In the genomic region with DNA sequence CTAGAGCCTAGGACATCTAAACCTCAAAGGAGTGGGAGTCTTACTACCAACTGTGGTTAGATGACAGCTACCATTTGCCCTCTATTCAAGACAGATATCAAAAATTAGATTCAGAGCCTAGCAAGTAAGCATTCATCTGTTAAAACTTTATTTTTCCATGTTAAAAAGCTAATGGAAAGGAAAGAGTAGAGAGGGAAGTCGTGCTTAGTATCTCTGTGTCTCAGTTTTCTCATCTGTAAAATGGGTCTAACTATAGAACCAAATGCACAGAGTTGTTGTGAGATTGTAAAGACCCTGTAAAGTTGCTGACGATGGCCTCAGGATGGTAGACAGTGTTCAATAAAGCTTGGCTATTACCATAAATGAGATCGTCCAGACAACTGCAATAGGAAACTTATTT, we compare ENCODE assay signal across 30 cellular contexts.
DNase-seq lines count a peak whose midpoint lies in the region; ATAC-seq, FAIRE-seq and TF ChIP-seq lines count a peak whose summit lies in the region.
"Had no signal": no experiment of that assay in that cellular context is flagged by ENCODE, and none has a peak within 500 bp of the region (broad histone marks: within the 10 kb centered on the region; RNA-seq: fewer than 3 reads in every experiment).

No MANE protein-coding gene starts in this region.

- H4K8ac ChIP-seq in mesenchymal stem cell (ENCODE audit: low read length), result peak overlapping the region; percentile 19

- H3K79me1 ChIP-seq in mesenchymal stem cell (replicated peaks; ENCODE audit: low read length, poor library complexity, severe bottlenecking), result no peaks in the 10 kb centered on the region

- no peak for TF ChIP-seq RAD21 in SK-N-SH (IDR thresholded peaks at IDR 0.05; ENCODE audit: low read length)
- TF ChIP-seq RAD21 in K562 (CRISPR knock-in tag; conservative IDR thresholded peaks at IDR 0.05 in 1 of 2, IDR thresholded peaks at IDR 0.05 in 1 of 2), result no peak

- H3K79me2 ChIP-seq in SK-N-SH (ENCODE audit: insufficient read depth), result no peaks in the 10 kb centered on the region
- no peaks in the 10 kb centered on the region for H3K79me2 ChIP-seq in K562 (ENCODE audit: control insufficient read depth, insufficient read depth, low read length)

- H3K27ac ChIP-seq in SK-N-SH (ENCODE audit: low read depth in 2 of 2, low read length in 1 of 2) (peak overlapping the region; percentile 67 to 80; a peak in 2 of 4 replicates), K562 (ENCODE audit: extremely low read depth, low read depth, low read length) (no peak overlapping the region), mesenchymal stem cell (ENCODE audit: low read length, poor library complexity, severe bottlenecking) (no peak overlapping the region), transverse colon (peak overlapping the region; percentile 24 to 68 (median 46))
- H3K27ac ChIP-seq: 22Rv1, thyroid gland, WERI-Rb-1 had no signal

- no peaks in the 10 kb centered on the region for H3K9me3 ChIP-seq in SK-N-SH
- H3K9me3 ChIP-seq in K562 (replicated peaks; ENCODE audit: control insufficient read depth, insufficient read depth, low read depth, low read length), result no peaks in the 10 kb centered on the region; the same call in 1 of the 2 replicates
- H3K9me3 ChIP-seq in mesenchymal stem cell (ENCODE audit: control insufficient read depth, low read length), result peaks cover 6% of the 10 kb centered on the region
- H3K9me3 ChIP-seq in transverse colon, result no peaks in the 10 kb centered on the region
- H3K9me3 ChIP-seq: thyroid gland had no signal

- H3K4me3 Mint-ChIP-seq in T-helper 2 cell treated with Interferon-gamma antibody and Interleukin-4, amounts not matched to agents 5 μg/mL and 100 μg/mL, for 36 hours, result no peak overlapping the region
- H3K4me3 Mint-ChIP-seq: activated naive CD8-positive, alpha-beta T cell; activated T-cell treated with anti-CD3 and anti-CD28 coated beads, Interleukin-2, amount 50 U/mL, for 24 hours; mesothelial cell of epicardium had no signal

- no peak overlapping the region for H3K4me3 ChIP-seq in SK-N-SH (ENCODE audit: low read depth in 2 of 2, low read length in 1 of 2)
- H3K4me3 ChIP-seq in K562, result no peak overlapping the region
- H3K4me3 ChIP-seq in mesenchymal stem cell (ENCODE audit: insufficient read depth in 1 of 2, low read depth in 1 of 2, low read length in 2 of 2), result no peak overlapping the region
- H3K4me3 ChIP-seq in transverse colon, result no peak overlapping the region
- H3K4me3 ChIP-seq: thyroid gland had no signal

- DNase-seq in SK-N-SH (no peak), K562 (ENCODE audit: extremely low read depth in 1 of 4, low spot score in 3 of 4) (no peak), mesenchymal stem cell (no peak), transverse colon (no peak), pons (ENCODE audit: low spot score) (no peak), DMS114 treated with DMSO at 0.1 percent for 48 hours (lab: John Stamatoyannopoulos, UW; ENCODE audit: unreplicated experiment) (no peak)
- no peak for DNase-seq in T-helper 2 cell treated with Interferon-gamma antibody and Interleukin-4, amounts not matched to agents 5 μg/mL and 100 μg/mL, for 36 hours (ENCODE audit: low spot score)
- DNase-seq: activated CD4-positive, alpha-beta T cell treated with anti-CD3 and anti-CD28 coated beads for 48 hours; activated effector memory CD4-positive, alpha-beta T cell treated with anti-CD3 and anti-CD28 coated beads, Interleukin-2, amount 50 U/mL, for 16 hours; activated T-cell treated with anti-CD3 and anti-CD28 coated beads, Interleukin-2, amount 50 U/mL, for 24 hours; Calu3; cortex of kidney; GOT3; kidney; naive thymus-derived CD4-positive, alpha-beta T cell; NCI-H146; NCI-H446 treated with DMSO at 0.1 percent for 48 hours; NCI-H82; occipital lobe; SHP77 treated with DMSO at 0.1 percent for 48 hours; small intestine; stimulated activated naive CD8-positive, alpha-beta T cell treated with anti-CD3 and anti-CD28 coated beads, Interleukin-15, Interleukin-2, amounts not matched to agents 100 U/mL and 50 U/mL, for 24 hours; thyroid gland; WERI-Rb-1 had no signal

- TF ChIP-seq POLR2A in K562 (conservative IDR thresholded peaks at IDR 0.05) (no peak), transverse colon (IDR thresholded peaks at IDR 0.05) (no peak)

- no peak overlapping the region for H2BK5ac ChIP-seq in mesenchymal stem cell (ENCODE audit: low read depth, low read length, poor library complexity, severe bottlenecking)

- intact Hi-C loops in K562 (cut with micrococcal nuclease), result no loop called here
- intact Hi-C loops in transverse colon (cut with DNase I; ENCODE audit: low total_unique reads), result no loop called here

- CTCF ChIA-PET in SK-N-SH (lab: Yijun Ruan, JAX) (interaction anchor here (0.6 kb wide), 1 partner anchor 23 kb away, joined by 3 read pairs; no protein-coding TSS in a partner anchor), K562 (lab: Yijun Ruan, JAX; ENCODE audit: low intra/inter-chr PET ratio) (no interaction called here)

- FAIRE-seq in K562 (lab: Jason Lieb, UNC), result no peak
- FAIRE-seq: kidney, RCC 7860, small intestine had no signal

- H3K14ac ChIP-seq in mesenchymal stem cell (ENCODE audit: low read length in 2 of 2), result no peak overlapping the region

- H3K4me2 ChIP-seq in SK-N-SH (no peak overlapping the region), K562 (ENCODE audit: insufficient read depth, low read length) (no peak overlapping the region), mesenchymal stem cell (ENCODE audit: low read length, poor library complexity, severe bottlenecking) (no peak overlapping the region)

- H2AFZ ChIP-seq in SK-N-SH (ENCODE audit: low read depth), result no peak overlapping the region; the same call in 1 of the 2 replicates
- no peak overlapping the region for H2AFZ ChIP-seq in K562 (ENCODE audit: low read depth, low read length)
- no peak overlapping the region for H2AFZ ChIP-seq in mesenchymal stem cell (ENCODE audit: low read depth, low read length)

- H4K20me1 ChIP-seq in SK-N-SH (ENCODE audit: insufficient read depth) (no peaks in the 10 kb centered on the region), K562 (replicated peaks; ENCODE audit: control insufficient read depth, insufficient read depth, low read length) (no peaks in the 10 kb centered on the region)

- no peaks in the 10 kb centered on the region for H3K9me1 ChIP-seq in K562 (ENCODE audit: control insufficient read depth, insufficient read depth, low read length)

- peaks cover 31% of the 10 kb centered on the region for H3K4me1 Mint-ChIP-seq in T-helper 2 cell treated with Interferon-gamma antibody and Interleukin-4, amounts not matched to agents 5 μg/mL and 100 μg/mL, for 36 hours (ENCODE audit: low read depth)

- TF ChIP-seq EP300 in SK-N-SH (IDR thresholded peaks at IDR 0.05; ENCODE audit: borderline replicate concordance in 1 of 2, low read depth in 1 of 2, low read length in 1 of 2) (no peak), K562 (IDR thresholded peaks at IDR 0.05; ENCODE audit: low read length) (no peak), transverse colon (IDR thresholded peaks at IDR 0.05; ENCODE audit: low read depth) (no peak)

- POLR2A ChIA-PET in SK-N-SH (lab: Yijun Ruan, JAX) (no interaction called here), K562 (lab: Yijun Ruan, JAX) (no interaction called here)

- no peak overlapping the region for H2BK15ac ChIP-seq in mesenchymal stem cell (ENCODE audit: low read depth, poor library complexity, severe bottlenecking)

- H3K23ac ChIP-seq in mesenchymal stem cell (ENCODE audit: low read length in 2 of 2), result no peak overlapping the region

- H3K9ac ChIP-seq in SK-N-SH (no peak overlapping the region), K562 (ENCODE audit: insufficient read depth in 1 of 2, low read depth in 2 of 2, low read length in 2 of 2) (no peak overlapping the region), mesenchymal stem cell (ENCODE audit: low read length) (no peak overlapping the region)

- H4K91ac ChIP-seq in mesenchymal stem cell (ENCODE audit: low read length), result no peak overlapping the region

- no peak for ATAC-seq in SK-N-SH treated with all-trans-retinoic acid at 6 μM for 48 hours
- no peak for ATAC-seq in K562
- ATAC-seq: stimulated activated naive CD8-positive, alpha-beta T cell treated with anti-CD3 and anti-CD28 coated beads, Interleukin-15, Interleukin-2, amounts not matched to agents 100 U/mL and 50 U/mL, for 24 hours had no signal

- H3K27me3 ChIP-seq in SK-N-SH (ENCODE audit: insufficient read depth), result no peaks in the 10 kb centered on the region
- no peaks in the 10 kb centered on the region for H3K27me3 ChIP-seq in K562 (ENCODE audit: control insufficient read depth in 2 of 2, insufficient read depth in 2 of 2, low read length in 2 of 2)
- H3K27me3 ChIP-seq in mesenchymal stem cell (ENCODE audit: control insufficient read depth in 1 of 2, insufficient read depth in 1 of 2, low read length in 2 of 2), result no peaks in the 10 kb centered on the region
- peaks cover 5% of the 10 kb centered on the region for H3K27me3 ChIP-seq in transverse colon
- H3K27me3 ChIP-seq: thyroid gland had no signal

- peak overlapping the region; percentile 64 for H2BK120ac ChIP-seq in mesenchymal stem cell (ENCODE audit: low read depth, low read length)

- H3K18ac ChIP-seq in mesenchymal stem cell (ENCODE audit: low read depth in 1 of 2, low read length in 2 of 2), result peak overlapping the region in 1 of 2 experiments; percentile 28

- in situ Hi-C loops in K562 (cut with MboI) (no loop called here), transverse colon (cut with MboI; ENCODE audit: low pct_ligation_motif_present in 1 of 4, low pct_unique_long_range_greater_than_20kb in 1 of 4, low sequenced_read_pairs in 3 of 4) (no loop called here)

- H3K36me3 Mint-ChIP-seq in T-helper 2 cell treated with Interferon-gamma antibody and Interleukin-4, amounts not matched to agents 5 μg/mL and 100 μg/mL, for 36 hours (ENCODE audit: low read depth), result peaks cover 1% of the 10 kb centered on the region
- H3K36me3 Mint-ChIP-seq: CD14-positive monocyte had no signal

- peaks cover 14% of the 10 kb centered on the region for H3K9me3 Mint-ChIP-seq in T-helper 2 cell treated with Interferon-gamma antibody and Interleukin-4, amounts not matched to agents 5 μg/mL and 100 μg/mL, for 36 hours

- H2BK12ac ChIP-seq in mesenchymal stem cell (ENCODE audit: low read length in 2 of 2), result peak overlapping the region in 1 of 2 experiments; percentile 49

- TF ChIP-seq CTCF in SK-N-SH (IDR thresholded peaks at IDR 0.05) (no peak), K562 (IDR thresholded peaks at IDR 0.05 in 2 of 3, conservative IDR thresholded peaks at IDR 0.05 in 1 of 3; ENCODE audit: insufficient read depth in 2 of 3, low read depth in 1 of 3, low read length in 3 of 3) (no peak), transverse colon (IDR thresholded peaks at IDR 0.05) (no peak)

- peaks cover 0 to 10% of the 10 kb centered on the region in 2 experiments; a peak in 3 of 4 replicates for H3K4me1 ChIP-seq in SK-N-SH (ENCODE audit: control insufficient read depth in 1 of 2, insufficient read depth in 2 of 2, low read depth in 1 of 2, low read length in 1 of 2)
- peaks cover 4 to 45% of the 10 kb centered on the region in 2 experiments; a peak in 4 of 5 replicates for H3K4me1 ChIP-seq in K562 (replicated peaks in 1 of 2; ENCODE audit: control insufficient read depth in 2 of 2, insufficient read depth in 2 of 2, low read length in 2 of 2)
- peaks cover 2% of the 10 kb centered on the region for H3K4me1 ChIP-seq in mesenchymal stem cell (ENCODE audit: control insufficient read depth, insufficient read depth, low read depth, low read length)
- H3K4me1 ChIP-seq in transverse colon, result peaks cover 0 to 11% (median 0%) of the 10 kb centered on the region in 4 donors
- H3K4me1 ChIP-seq: thyroid gland had no signal

- no peaks in the 10 kb centered on the region for H3K9me2 ChIP-seq in SK-N-SH

- peak overlapping the region in 1 of 2 experiments; percentile 60 for H3K4ac ChIP-seq in mesenchymal stem cell (ENCODE audit: low read depth in 1 of 2, low read length in 2 of 2)

- peaks cover 10% of the 10 kb centered on the region for H3K27me3 Mint-ChIP-seq in T-helper 2 cell treated with Interferon-gamma antibody and Interleukin-4, amounts not matched to agents 5 μg/mL and 100 μg/mL, for 36 hours (ENCODE audit: low read depth)
- H3K27me3 Mint-ChIP-seq: activated naive CD8-positive, alpha-beta T cell had no signal

- peaks cover 5% of the 10 kb centered on the region for H3F3A ChIP-seq in SK-N-SH (replicated peaks; ENCODE audit: insufficient read depth)

- no TSS peak for BruUV-seq in K562 (replicated peaks; lab: Mats Ljungman, UMichigan)

- H3K27ac Mint-ChIP-seq in T-helper 2 cell treated with Interferon-gamma antibody and Interleukin-4, amounts not matched to agents 5 μg/mL and 100 μg/mL, for 36 hours, result no peak overlapping the region
- H3K27ac Mint-ChIP-seq: activated naive CD8-positive, alpha-beta T cell; activated T-cell treated with anti-CD3 and anti-CD28 coated beads, Interleukin-2, amount 50 U/mL, for 24 hours; mesothelial cell of epicardium had no signal

- no peak overlapping the region for H2AK5ac ChIP-seq in mesenchymal stem cell (ENCODE audit: low read length, severe bottlenecking)

- 29% methylated on average over 3 of the region's 3 CpGs for WGBS in SK-N-SH (ENCODE audit: low lambda C conversion rate)
- 56% methylated on average over 3 of the region's 3 CpGs for whole genome bisulfite sequencing in K562 (ENCODE audit: insufficient coverage, low coverage, missing lambda C conversion rate)
- 100% methylated on average over 1 of the region's 3 CpGs for WGBS in mesenchymal stem cell
- WGBS in transverse colon (ENCODE audit: low coverage in 1 of 2), 2 donors, result 72 to 77% methylated on average over 2 to 3 of the region's 3 CpGs

- H3K36me3 ChIP-seq in SK-N-SH (replicated peaks in 1 of 2; ENCODE audit: control insufficient read depth in 1 of 2, insufficient read depth in 2 of 2, low read length in 1 of 2) (no peaks in the 10 kb centered on the region), K562 (ENCODE audit: control insufficient read depth, insufficient read depth, low read length) (no peaks in the 10 kb centered on the region), mesenchymal stem cell (ENCODE audit: control insufficient read depth in 1 of 2, insufficient read depth in 2 of 2, low read depth in 1 of 2, low read length in 2 of 2) (no peaks in the 10 kb centered on the region), transverse colon (no peaks in the 10 kb centered on the region)
- H3K36me3 ChIP-seq: thyroid gland, WERI-Rb-1 had no signal

Comparison
In these comparisons a context has a peak if more than half of its experiments do, and no peak if none do; other contexts are left out.
1. H3K27ac ChIP-seq: peak in SK-N-SH (2 of 2) and transverse colon (4 of 4); none in K562 (single experiment) and mesenchymal stem cell (single experiment).
2. Of the 27 proteins assayed by ChIP-seq in both K562 and SK-N-SH: peak only in K562: RCOR1; only in SK-N-SH: none; in both: none; in neither: 26.